Comparison of ENCODE assay signal across 10 cellular contexts in genomic region chr1:90973897-90974798, GRCh38. TPM values are rescaled to one million over a fixed set of nuclear protein-coding genes. Genes with fewer than 3 reads are reported as not detected.
A peak's percentile ranks its signal among the peaks of the same experiment; 100 is the strongest.
DNase-seq lines count a peak whose midpoint lies in the region; ATAC-seq and TF ChIP-seq lines count a peak whose summit lies in the region.
"Had no signal": no experiment of that assay in that cellular context is flagged by ENCODE, and none has a peak within 500 bp of the region (broad histone marks: within the 10 kb centered on the region; RNA-seq: fewer than 3 reads in every experiment).

No MANE protein-coding gene starts in this region.

- no peaks in the 10 kb centered on the region for H3K27me3 Mint-ChIP-seq in activated T-cell treated with anti-CD3 and anti-CD28 coated beads, Interleukin-2, amount 50 U/mL, for 72 hours (ENCODE audit: low read depth)
- no peaks in the 10 kb centered on the region for H3K27me3 Mint-ChIP-seq in stimulated activated naive B cell treated with anti-CD40 and anti-IgM and Interleukin-4, amounts not matched to agents 10 μg/mL and 1 μg/mL and 100 μg/mL, for 72 hours

- peaks cover 5 to 20% of the 10 kb centered on the region in 2 donors for H3K36me3 Mint-ChIP-seq in activated T-cell treated with anti-CD3 and anti-CD28 coated beads, Interleukin-2, amount 50 U/mL, for 72 hours (ENCODE audit: insufficient read depth in 2 of 2)
- H3K36me3 Mint-ChIP-seq in stimulated activated naive B cell treated with anti-CD40 and anti-IgM and Interleukin-4, amounts not matched to agents 10 μg/mL and 1 μg/mL and 100 μg/mL, for 72 hours, result peaks cover 29 to 41% of the 10 kb centered on the region in 2 donors

- DNase-seq in activated T-cell treated with anti-CD3 and anti-CD28 coated beads, Interleukin-2, amount 50 U/mL, for 72 hours, result no peak
- DNase-seq in activated T-cell treated with anti-CD3 and anti-CD28 coated beads for 4 hours, result no peak
- peak; percentile 44 for DNase-seq in glomerular visceral epithelial cell (ENCODE audit: extremely low spot score)
- no peak for DNase-seq in stimulated activated naive B cell treated with anti-CD40 and anti-IgM and Interleukin-4, amounts not matched to agents 10 μg/mL and 1 μg/mL and 100 μg/mL, for 72 hours
- DNase-seq in OCI-M2 (lab: John Stamatoyannopoulos, UW; ENCODE audit: unreplicated experiment), result no peak
- DNase-seq: activated CD8-positive, alpha-beta memory T cell treated with anti-CD3 and anti-CD28 coated beads for 24 hours; NCI-H2029 had no signal

- no peaks in the 10 kb centered on the region for H3K9me3 Mint-ChIP-seq in activated T-cell treated with anti-CD3 and anti-CD28 coated beads, Interleukin-2, amount 50 U/mL, for 72 hours
- H3K9me3 Mint-ChIP-seq in stimulated activated naive B cell treated with anti-CD40 and anti-IgM and Interleukin-4, amounts not matched to agents 10 μg/mL and 1 μg/mL and 100 μg/mL, for 72 hours, result no peaks in the 10 kb centered on the region

- no peak overlapping the region for H3K4me3 Mint-ChIP-seq in activated T-cell treated with anti-CD3 and anti-CD28 coated beads, Interleukin-2, amount 50 U/mL, for 72 hours
- H3K4me3 Mint-ChIP-seq in stimulated activated naive B cell treated with anti-CD40 and anti-IgM and Interleukin-4, amounts not matched to agents 10 μg/mL and 1 μg/mL and 100 μg/mL, for 72 hours, result no peak overlapping the region

- ATAC-seq in activated T-cell treated with anti-CD3 and anti-CD28 coated beads, Interleukin-2, amount 50 U/mL, for 72 hours (replicated peaks in 1 of 2), result peak in 1 of 2 donors; percentile 36
- ATAC-seq in SK-N-SH treated with all-trans-retinoic acid at 6 μM for 48 hours (peak; percentile 84), HG03520 (IDR thresholded peaks at IDR 0.05; ENCODE audit: unreplicated experiment) (no peak), HG03571 (IDR thresholded peaks at IDR 0.05; ENCODE audit: unreplicated experiment) (no peak)
- ATAC-seq in stimulated activated naive B cell treated with anti-CD40 and anti-IgM and Interleukin-4, amounts not matched to agents 10 μg/mL and 1 μg/mL and 100 μg/mL, for 72 hours (replicated peaks), result peak; percentile 34 to 38

- H3K27ac Mint-ChIP-seq in activated T-cell treated with anti-CD3 and anti-CD28 coated beads, Interleukin-2, amount 50 U/mL, for 72 hours, result peak overlapping the region; percentile 8
- H3K27ac Mint-ChIP-seq in stimulated activated naive B cell treated with anti-CD40 and anti-IgM and Interleukin-4, amounts not matched to agents 10 μg/mL and 1 μg/mL and 100 μg/mL, for 72 hours, result peak overlapping the region; percentile 4

- peaks cover 37% of the 10 kb centered on the region for H3K4me1 Mint-ChIP-seq in activated T-cell treated with anti-CD3 and anti-CD28 coated beads, Interleukin-2, amount 50 U/mL, for 72 hours (ENCODE audit: low read depth)
- peaks cover 13 to 48% of the 10 kb centered on the region in 2 donors for H3K4me1 Mint-ChIP-seq in stimulated activated naive B cell treated with anti-CD40 and anti-IgM and Interleukin-4, amounts not matched to agents 10 μg/mL and 1 μg/mL and 100 μg/mL, for 72 hours

TF ChIP-seq in SK-N-SH treated with all-trans-retinoic acid at 6 μM for 48 hours, 23 proteins besides CTCF, POLR2A, EP300 and RAD21:
- no peak for TF ChIP-seq TSHZ2 (CRISPR knock-in tag; IDR thresholded peaks at IDR 0.05)
- no peak for TF ChIP-seq ARNTL (CRISPR knock-in tag; IDR thresholded peaks at IDR 0.05; ENCODE audit: borderline replicate concordance, low read depth)
- no peak for TF ChIP-seq ZC3H10 (CRISPR knock-in tag; IDR thresholded peaks at IDR 0.05)
- no peak for TF ChIP-seq GLIS3 (CRISPR knock-in tag; IDR thresholded peaks at IDR 0.05)
- TF ChIP-seq ZFP30 (CRISPR knock-in tag; IDR thresholded peaks at IDR 0.05), result no peak
- no peak for TF ChIP-seq CSDC2 (CRISPR knock-in tag; IDR thresholded peaks at IDR 0.05)
- no peak for TF ChIP-seq RARB (CRISPR knock-in tag; IDR thresholded peaks at IDR 0.05)

RNA-seq across cellular contexts. Expression of gene ZNF644, which starts 47.7 kb away (rescaled TPM):
- 10 to 100 TPM; 54.7 to 68.6 TPM for total RNA-seq in activated T-cell treated with anti-CD3 and anti-CD28 coated beads, Interleukin-2, amount 50 U/mL, for 72 hours

Comparison
In these comparisons a context has a peak if more than half of its experiments do, and no peak if none do; other contexts are left out.
1. ATAC-seq: peak in SK-N-SH treated with all-trans-retinoic acid at 6 μM for 48 hours (single experiment) and stimulated activated naive B cell treated with anti-CD40 and anti-IgM and Interleukin-4, amounts not matched to agents 10 μg/mL and 1 μg/mL and 100 μg/mL, for 72 hours (2 of 2); none in HG03520 (single experiment) and HG03571 (single experiment).